In the genomic region with DNA sequence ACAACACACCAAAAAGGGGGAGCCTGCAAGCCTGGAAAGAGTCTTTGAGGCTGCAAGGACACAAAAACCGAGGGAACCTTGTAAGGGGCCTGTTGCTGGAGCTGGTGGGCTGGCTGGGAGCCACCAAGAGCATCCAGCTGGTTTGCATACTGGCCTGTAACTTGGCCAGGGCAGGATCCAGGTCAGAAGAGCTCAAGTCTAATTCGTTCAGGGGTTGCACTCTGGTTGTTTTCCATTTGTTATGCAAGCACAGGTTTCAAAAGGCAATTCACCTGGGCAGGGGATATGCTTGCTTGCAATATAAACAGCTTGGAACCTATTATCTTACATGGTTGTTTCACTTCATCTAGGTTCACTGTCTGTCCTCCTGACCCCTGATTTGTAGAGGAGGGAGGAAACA, we compare ENCODE assay signal across 24 cellular contexts.
"Had no signal": no experiment of that assay in that cellular context is flagged by ENCODE, and none has a peak within 500 bp of the region (broad histone marks: within the 10 kb centered on the region; RNA-seq: fewer than 3 reads in every experiment).

No MANE protein-coding gene starts in this region.

- DNase-seq: activated CD8-positive, alpha-beta memory T cell treated with anti-CD3 and anti-CD28 coated beads for 24 hours; activated CD8-positive, alpha-beta memory T cell treated with anti-CD3 and anti-CD28 coated beads, Interleukin-2, amount 50 U/mL, for 48 hours; activated naive CD4-positive, alpha-beta T cell; activated T-cell treated with anti-CD3 and anti-CD28 coated beads, Interleukin-2, amount 50 U/mL, for 4 hours; adrenal gland; brain microvascular endothelial cell; caudate nucleus; effector CD4-positive, alpha-beta T cell; heart left ventricle; left colon; lower lobe of right lung; naive thymus-derived CD8-positive, alpha-beta T cell; ovary; spleen; stimulated activated CD4-positive, alpha-beta T cell treated with anti-CD3 and anti-CD28 coated beads, Interleukin-4, amount 100 ng/mL, for 24 hours; stimulated activated naive CD8-positive, alpha-beta T cell treated with anti-CD3 and anti-CD28 coated beads, Interleukin-15, Interleukin-2, amounts not matched to agents 100 U/mL and 50 U/mL, for 24 hours; upper lobe of left lung had no signal

- H3K27ac ChIP-seq: adrenal gland, ascending aorta, brain microvascular endothelial cell, heart left ventricle, lower lobe of right lung, ovary, prostate gland, upper lobe of left lung, VCaP had no signal

- H3K27me3 Mint-ChIP-seq: activated naive CD8-positive, alpha-beta T cell; dendritic cell treated with granulocyte-macrophage colony-stimulating factor and Interleukin-4, amounts not matched to agents 40 ng/mL and 50 ng/mL, for 4 days had no signal

- ATAC-seq: activated T-cell treated with anti-CD3 and anti-CD28 coated beads, Interleukin-2, amount 50 U/mL, for 4 hours; heart left ventricle; left colon; lower lobe of right lung; naive thymus-derived CD8-positive, alpha-beta T cell; stimulated activated naive CD8-positive, alpha-beta T cell treated with anti-CD3 and anti-CD28 coated beads, Interleukin-15, Interleukin-2, amounts not matched to agents 100 U/mL and 50 U/mL, for 24 hours had no signal

- H3K27ac Mint-ChIP-seq: activated naive CD8-positive, alpha-beta T cell; activated T-helper 2 cell treated with anti-CD3 and anti-CD28 coated beads, Interferon-gamma antibody, Interleukin-2, Interleukin-4, amounts not matched to agents 10 μg/mL and 5 μg/mL and 100 μg/mL, durations not matched to agents 14 hours and 24 hours and 36 hours; dendritic cell treated with granulocyte-macrophage colony-stimulating factor and Interleukin-4, amounts not matched to agents 40 ng/mL and 50 ng/mL, for 4 days; T-helper 2 cell treated with Interferon-gamma antibody and Interleukin-4, amounts not matched to agents 5 μg/mL and 100 μg/mL, for 36 hours had no signal

- H3K4me1 ChIP-seq: lower lobe of right lung, prostate gland had no signal

- H3K9me3 ChIP-seq: adrenal gland, ascending aorta, heart left ventricle, lower lobe of right lung, ovary, prostate gland, spleen, upper lobe of left lung had no signal

- H3K27me3 ChIP-seq: adrenal gland, ascending aorta, brain microvascular endothelial cell, heart left ventricle, ovary, spleen, upper lobe of left lung had no signal

- H3K9me3 Mint-ChIP-seq: activated T-cell treated with anti-CD3 and anti-CD28 coated beads, Interleukin-2, amount 50 U/mL, for 4 hours; activated T-helper 2 cell treated with anti-CD3 and anti-CD28 coated beads, Interferon-gamma antibody, Interleukin-2, Interleukin-4, amounts not matched to agents 10 μg/mL and 5 μg/mL and 100 μg/mL, durations not matched to agents 14 hours and 24 hours and 36 hours; dendritic cell treated with granulocyte-macrophage colony-stimulating factor and Interleukin-4, amounts not matched to agents 40 ng/mL and 50 ng/mL, for 4 days; naive thymus-derived CD8-positive, alpha-beta T cell; T-helper 2 cell treated with Interferon-gamma antibody and Interleukin-4, amounts not matched to agents 5 μg/mL and 100 μg/mL, for 36 hours had no signal

- H3K36me3 Mint-ChIP-seq: naive thymus-derived CD8-positive, alpha-beta T cell had no signal

- H3K36me3 ChIP-seq: adrenal gland, ascending aorta, brain microvascular endothelial cell, heart left ventricle, lower lobe of right lung, ovary, prostate gland, spleen, upper lobe of left lung had no signal

- H3K4me3 Mint-ChIP-seq: activated naive CD8-positive, alpha-beta T cell; activated T-cell treated with anti-CD3 and anti-CD28 coated beads, Interleukin-2, amount 50 U/mL, for 4 hours; dendritic cell treated with granulocyte-macrophage colony-stimulating factor and Interleukin-4, amounts not matched to agents 40 ng/mL and 50 ng/mL, for 4 days; naive thymus-derived CD8-positive, alpha-beta T cell; T-helper 2 cell treated with Interferon-gamma antibody and Interleukin-4, amounts not matched to agents 5 μg/mL and 100 μg/mL, for 36 hours had no signal

- H3K4me3 ChIP-seq: adrenal gland, ascending aorta, heart left ventricle, lower lobe of right lung, ovary, prostate gland, spleen, upper lobe of left lung had no signal
